ENCODE assay signal across 9 cellular contexts in the genomic region with DNA sequence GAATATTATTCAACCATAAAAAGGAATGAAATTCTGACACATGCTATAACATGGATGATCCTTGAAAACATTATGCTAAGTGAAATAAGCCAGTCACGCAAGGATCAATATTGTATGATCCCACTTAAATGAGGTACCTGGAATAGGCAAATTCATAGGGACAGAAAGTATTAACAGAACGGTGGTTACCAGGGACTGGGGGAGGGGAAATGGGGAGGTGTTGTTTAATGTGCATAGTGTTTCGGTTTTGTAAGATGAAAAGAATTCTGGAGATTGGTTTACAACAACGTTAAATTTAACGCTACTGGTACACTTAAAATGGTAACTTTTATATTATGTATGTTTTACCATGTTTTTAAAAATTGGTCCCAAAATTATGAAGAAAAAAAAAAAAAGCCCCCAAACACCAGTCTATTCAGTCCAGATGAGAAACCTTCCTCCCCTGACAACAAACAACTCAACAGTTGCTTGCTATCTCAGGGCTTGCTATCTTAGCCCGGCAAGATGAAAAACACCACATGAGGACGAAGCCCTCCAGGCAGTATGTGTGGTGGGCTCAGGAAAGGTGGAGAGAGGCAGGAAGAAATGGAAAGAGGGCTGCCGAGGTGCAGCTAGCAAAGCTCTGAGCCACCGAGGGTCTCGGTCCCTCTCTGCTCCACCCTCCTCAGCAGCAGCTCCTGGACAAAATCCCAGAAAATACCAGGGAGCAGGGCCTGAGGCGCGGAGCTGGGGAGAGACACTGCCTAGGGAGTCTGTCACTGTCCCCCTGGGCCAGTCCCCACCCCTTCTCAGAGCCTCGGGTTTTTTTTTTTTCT. TPM values are rescaled to one million over a fixed set of nuclear protein-coding genes. Genes with fewer than 3 reads are reported as not detected.
A peak's percentile ranks its signal among the peaks of the same experiment; 100 is the strongest.
DNase-seq lines count a peak whose midpoint lies in the region; ATAC-seq and TF ChIP-seq lines count a peak whose summit lies in the region.
"Had no signal": no experiment of that assay in that cellular context is flagged by ENCODE, and none has a peak within 500 bp of the region (broad histone marks: within the 10 kb centered on the region; RNA-seq: fewer than 3 reads in every experiment).

No MANE protein-coding gene starts in this region.

- 75% methylated on average over 13 of the region's 13 CpGs for WGBS in lower leg skin, 2 donors

- H3K27ac ChIP-seq in naive thymus-derived CD4-positive, alpha-beta T cell (ENCODE audit: low read depth, low read length): peak overlapping the region; percentile 89
- H3K27ac ChIP-seq in uterus: peak overlapping the region; percentile 0 to 4

- peak overlapping the region; percentile 61 for H3K4me3 ChIP-seq in naive thymus-derived CD4-positive, alpha-beta T cell (ENCODE audit: low read length)
- no peak overlapping the region for H3K4me3 ChIP-seq in uterus
- H3K4me3 ChIP-seq in lower leg skin (ENCODE audit: low read depth, poor library complexity, severe bottlenecking): no peak overlapping the region

- peak; percentile 7 to 35 for ATAC-seq in left cardiac atrium
- ATAC-seq in Right ventricle myocardium inferior: no peak
- ATAC-seq in naive thymus-derived CD4-positive, alpha-beta T cell: no peak
- ATAC-seq in HG02870 (IDR thresholded peaks at IDR 0.05; ENCODE audit: unreplicated experiment): no peak
- ATAC-seq: HCT116 had no signal

- H3K4me1 Mint-ChIP-seq in chondrocyte (ENCODE audit: low read depth): peaks cover 39% of the 10 kb centered on the region
- peaks cover 68 to 99% (median 96%) of the 10 kb centered on the region in 7 donors for H3K4me1 Mint-ChIP-seq in naive thymus-derived CD4-positive, alpha-beta T cell

- TF ChIP-seq CTCF in chondrocyte (IDR thresholded peaks at IDR 0.05) (no peak), uterus (IDR thresholded peaks at IDR 0.05) (no peak), lower leg skin (IDR thresholded peaks at IDR 0.05) (no peak)

- H3K27me3 Mint-ChIP-seq in chondrocyte (ENCODE audit: low read depth): no peaks in the 10 kb centered on the region
- no peaks in the 10 kb centered on the region for H3K27me3 Mint-ChIP-seq in naive thymus-derived CD4-positive, alpha-beta T cell

- POLR2A ChIA-PET in naive thymus-derived CD4-positive, alpha-beta T cell (lab: Charles Lee): interaction anchor here (0.8 to 28.6 kb wide), 8 partner anchors 10 to 33 kb away, joined by 3 to 1119 read pairs (median 6); no protein-coding TSS in a partner anchor

- DNase-seq in left cardiac atrium (no peak), Right ventricle myocardium inferior (ENCODE audit: missing footprints) (no peak), chondrocyte (ENCODE audit: low spot score) (no peak), uterus (no peak), lower leg skin (ENCODE audit: low spot score in 2 of 2) (no peak), NCI-H2081 treated with DMSO at 0.1 percent for 48 hours (lab: John Stamatoyannopoulos, UW) (no peak)
- peak in 5 of 9 donors; percentile 30 to 41 (median 33) for DNase-seq in naive thymus-derived CD4-positive, alpha-beta T cell

- H3K4me3 Mint-ChIP-seq in chondrocyte (ENCODE audit: unreplicated experiment): peak overlapping the region; percentile 40
- H3K4me3 Mint-ChIP-seq in naive thymus-derived CD4-positive, alpha-beta T cell: peak overlapping the region; percentile 86 to 100 (median 92)

- H3K9me3 Mint-ChIP-seq in chondrocyte (ENCODE audit: low read depth): no peaks in the 10 kb centered on the region
- H3K9me3 Mint-ChIP-seq in naive thymus-derived CD4-positive, alpha-beta T cell: no peaks in the 10 kb centered on the region

- H3K36me3 Mint-ChIP-seq in chondrocyte (ENCODE audit: low read depth): peaks cover 9% of the 10 kb centered on the region
- H3K36me3 Mint-ChIP-seq in naive thymus-derived CD4-positive, alpha-beta T cell: peaks cover 12 to 43% (median 24%) of the 10 kb centered on the region in 5 donors

- H3K27me3 ChIP-seq in naive thymus-derived CD4-positive, alpha-beta T cell (ENCODE audit: control insufficient read depth in 2 of 2, insufficient read depth in 2 of 2, low read length in 2 of 2): no peaks in the 10 kb centered on the region
- H3K27me3 ChIP-seq in uterus: no peaks in the 10 kb centered on the region

- H3K4me1 ChIP-seq in naive thymus-derived CD4-positive, alpha-beta T cell (ENCODE audit: control insufficient read depth in 2 of 2, insufficient read depth in 2 of 2, low read length in 2 of 2): peaks cover 48 to 78% of the 10 kb centered on the region in 2 donors
- H3K4me1 ChIP-seq in uterus: no peaks in the 10 kb centered on the region

- intact Hi-C loops in left cardiac atrium (cut with DNase I) (no loop called here), Right ventricle myocardium inferior (cut with DNase I) (no loop called here), uterus (cut with DNase I; ENCODE audit: low total_unique reads) (no loop called here), lower leg skin (cut with DNase I; ENCODE audit: low total_unique reads) (no loop called here)
- intact Hi-C loops in naive thymus-derived CD4-positive, alpha-beta T cell (cut with micrococcal nuclease): loop anchor here (1.0 kb wide), 4 partner anchors 8 to 28 kb away; a partner anchor contains a TSS

- CTCF ChIA-PET in naive thymus-derived CD4-positive, alpha-beta T cell (lab: Charles Lee): interaction anchor here (0.7 to 21.8 kb wide), 6 partner anchors 9 to 34 kb away, joined by 3 to 955 read pairs (median 5); no protein-coding TSS in a partner anchor

- no peaks in the 10 kb centered on the region for H3K9me3 ChIP-seq in naive thymus-derived CD4-positive, alpha-beta T cell (ENCODE audit: control insufficient read depth in 2 of 3, low read length in 3 of 3)
- H3K9me3 ChIP-seq in uterus: no peaks in the 10 kb centered on the region

- peak overlapping the region; percentile 22 for H3K27ac Mint-ChIP-seq in chondrocyte (ENCODE audit: unreplicated experiment)
- peak overlapping the region; percentile 89 to 99 (median 96) for H3K27ac Mint-ChIP-seq in naive thymus-derived CD4-positive, alpha-beta T cell

- TF ChIP-seq POLR2A in uterus (IDR thresholded peaks at IDR 0.05): no peak
- TF ChIP-seq POLR2A in lower leg skin (IDR thresholded peaks at IDR 0.05): no peak

- peaks cover 26 to 46% (median 26%) of the 10 kb centered on the region in 3 experiments for H3K36me3 ChIP-seq in naive thymus-derived CD4-positive, alpha-beta T cell (ENCODE audit: control insufficient read depth in 2 of 3, insufficient read depth in 3 of 3, low read length in 3 of 3)
- no peaks in the 10 kb centered on the region for H3K36me3 ChIP-seq in uterus

RNA-seq across cellular contexts. Expression of a gene that starts 8.5 kb away (rescaled TPM):
- total RNA-seq in left cardiac atrium (1 to 10 TPM; 1.2 to 1.4 TPM), Right ventricle myocardium inferior (1.1 TPM), chondrocyte (1.7 to 3.3 TPM (median 3.3 TPM) in 3 replicates), uterus (1 to 10 TPM in 2 of 4 donors, under 1 TPM in 1, not detected in 1; 0.73 to 2.0 (median 1.5) TPM), lower leg skin (10 to 100 TPM; 31.9 to 39.2 (median 32.3) TPM)
- 10 to 100 TPM in 4 of 5 experiments, 1 to 10 TPM in 1; 9.1 to 57.8 (median 23.0) TPM for total RNA-seq in naive thymus-derived CD4-positive, alpha-beta T cell
- 10 to 100 TPM; 40.7 to 85.5 TPM for polyA plus RNA-seq in naive thymus-derived CD4-positive, alpha-beta T cell

RNA-seq across cellular contexts. Expression of a gene that starts 43.6 kb away (rescaled TPM):
- total RNA-seq in left cardiac atrium: under 1 TPM; 0.31 to 0.53 TPM
- not detected for total RNA-seq in Right ventricle myocardium inferior
- total RNA-seq in chondrocyte: 0.12 TPM in 1 of 3 replicates, not detected in the others
- total RNA-seq in naive thymus-derived CD4-positive, alpha-beta T cell: not detected
- polyA plus RNA-seq in naive thymus-derived CD4-positive, alpha-beta T cell: not detected
- 10 to 100 TPM in 1 of 4 donors, 1 to 10 TPM in 1, under 1 TPM in 1, not detected in 1; 0.88 to 14.1 (median 7.5) TPM for total RNA-seq in uterus
- total RNA-seq in lower leg skin: under 1 TPM in 1 of 4 donors, not detected in 3; 0.30 TPM

Comparison
In these comparisons a context has a peak if more than half of its experiments do, and no peak if none do; other contexts are left out.
1. ATAC-seq: peak in left cardiac atrium (2 of 2); none in Right ventricle myocardium inferior (single experiment), naive thymus-derived CD4-positive, alpha-beta T cell (single experiment) and HG02870 (single experiment).
2. DNase-seq: peak in naive thymus-derived CD4-positive, alpha-beta T cell (5 of 9); none in left cardiac atrium (single experiment), Right ventricle myocardium inferior (single experiment), chondrocyte (single experiment), uterus (0 of 2), lower leg skin (0 of 2) and NCI-H2081 treated with DMSO at 0.1 percent for 48 hours (single experiment).
3. intact Hi-C loops: an anchor here in naive thymus-derived CD4-positive, alpha-beta T cell (1.0 kb wide); none called in left cardiac atrium, Right ventricle myocardium inferior, uterus and lower leg skin.